ENCODE assay signal across 1 cellular context in the genomic region with DNA sequence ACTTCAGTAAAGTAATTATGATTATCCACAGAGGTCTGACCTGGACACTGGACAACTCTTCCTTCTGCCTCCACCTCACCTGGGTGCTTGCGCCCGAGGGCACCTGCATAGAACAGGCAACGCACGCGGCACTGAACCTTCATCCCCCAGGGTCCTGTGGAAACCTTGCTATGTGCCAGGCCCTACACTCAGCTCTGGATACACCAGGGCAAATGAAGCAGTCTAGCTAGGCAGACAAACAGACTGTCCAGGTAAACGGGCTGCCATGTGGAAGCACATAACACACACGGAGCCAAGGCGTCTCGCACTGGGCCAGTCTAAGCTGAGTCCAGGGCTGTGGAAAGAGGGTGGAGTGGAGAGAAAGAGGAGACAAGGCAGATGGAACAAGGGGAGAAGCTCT.
TF ChIP-seq lines count a peak whose summit lies in the region.

No MANE protein-coding gene starts in this region.

TF ChIP-seq in HepG2, 621 proteins besides CTCF, POLR2A, EP300 and RAD21 (continued from another document):
- TF ChIP-seq ZNF841 (CRISPR knock-in tag; IDR thresholded peaks at IDR 0.05; ENCODE audit: borderline replicate concordance) (no peak), SCMH1 (CRISPR knock-in tag; IDR thresholded peaks at IDR 0.05; ENCODE audit: borderline replicate concordance) (no peak), ZNF550 (CRISPR knock-in tag; IDR thresholded peaks at IDR 0.05; ENCODE audit: borderline replicate concordance) (0 out of 2 replicates have a peak, but pooled peaks have one; percentile 61)
TF ChIP-seq in HepG2: peak in this region for 2.
